Comparison of ENCODE assay signal across 1 cellular context in the genomic region with DNA sequence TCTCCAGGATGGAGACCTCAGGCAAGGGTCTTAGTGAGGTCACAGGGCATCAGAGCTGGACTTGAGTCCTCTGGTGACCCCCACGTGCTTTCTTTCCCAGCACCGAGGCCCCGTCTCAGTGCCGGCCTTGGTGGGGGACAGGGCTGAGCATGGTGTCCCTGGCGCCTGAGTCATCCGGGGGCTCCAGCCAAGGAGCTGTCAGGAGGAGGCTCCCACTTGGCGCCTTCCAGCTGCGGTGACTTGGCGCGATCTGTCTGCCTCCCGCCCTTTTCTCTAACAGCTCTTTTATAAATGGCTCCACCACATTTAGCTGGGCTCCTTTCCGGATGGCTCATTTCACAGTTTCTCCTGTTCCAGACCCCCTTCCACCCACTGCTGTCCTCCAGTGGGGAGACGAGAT.
A peak's percentile ranks its signal among the peaks of the same experiment; 100 is the strongest.
TF ChIP-seq lines count a peak whose summit lies in the region.

No MANE protein-coding gene starts in this region.

TF ChIP-seq in K562, 482 proteins besides CTCF, POLR2A, EP300 and RAD21 (continued from another document):
- TF ChIP-seq, protein P1, sequence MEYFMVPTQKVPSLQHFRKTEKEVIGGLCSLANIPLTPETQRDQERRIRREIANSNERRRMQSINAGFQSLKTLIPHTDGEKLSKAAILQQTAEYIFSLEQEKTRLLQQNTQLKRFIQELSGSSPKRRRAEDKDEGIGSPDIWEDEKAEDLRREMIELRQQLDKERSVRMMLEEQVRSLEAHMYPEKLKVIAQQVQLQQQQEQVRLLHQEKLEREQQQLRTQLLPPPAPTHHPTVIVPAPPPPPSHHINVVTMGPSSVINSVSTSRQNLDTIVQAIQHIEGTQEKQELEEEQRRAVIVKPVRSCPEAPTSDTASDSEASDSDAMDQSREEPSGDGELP (CRISPR knock-in tag; IDR thresholded peaks at IDR 0.05; ENCODE audit: borderline replicate concordance), result no peak
- no peak for TF ChIP-seq ZNF184 (CRISPR knock-in tag; IDR thresholded peaks at IDR 0.05)
- TF ChIP-seq SMC3 (conservative IDR thresholded peaks at IDR 0.05; ENCODE audit: insufficient read depth, low read depth, low read length), result no peak
- no peak for TF ChIP-seq TBP (optimal IDR thresholded peaks at IDR 0.05; ENCODE audit: low read depth, low read length)
- TF ChIP-seq, protein P2, sequence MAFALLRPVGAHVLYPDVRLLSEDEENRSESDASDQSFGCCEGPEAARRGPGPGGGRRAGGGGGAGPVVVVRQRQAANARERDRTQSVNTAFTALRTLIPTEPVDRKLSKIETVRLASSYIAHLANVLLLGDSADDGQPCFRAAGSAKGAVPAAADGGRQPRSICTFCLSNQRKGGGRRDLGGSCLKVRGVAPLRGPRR (CRISPR knock-in tag; IDR thresholded peaks at IDR 0.05), result no peak
- TF ChIP-seq SETDB1 (IDR thresholded peaks at IDR 0.05; ENCODE audit: low read length), result no peak
- TF ChIP-seq ZNF444 (CRISPR knock-in tag; IDR thresholded peaks at IDR 0.05), result no peak
- 0 out of 2 replicates have a peak, but pooled peaks have one; percentile 6 for TF ChIP-seq NFIC (IDR thresholded peaks at IDR 0.05)
- no peak for TF ChIP-seq CAMTA2 (CRISPR knock-in tag; conservative IDR thresholded peaks at IDR 0.05)
- 0 out of 2 replicates have a peak, but pooled peaks have one; percentile 5 for TF ChIP-seq NFE2 (IDR thresholded peaks at IDR 0.05; ENCODE audit: low read depth)
- TF ChIP-seq CCNT2 (IDR thresholded peaks at IDR 0.05; ENCODE audit: borderline replicate concordance, extremely low read depth, insufficient read length, low read depth, low read length), result no peak
